Comparison of ENCODE assay signal across 1 cellular context in genomic region chr5:132807163-132807838, GRCh38.
TF ChIP-seq lines count a peak whose summit lies in the region.

No MANE protein-coding gene starts in this region.

TF ChIP-seq in K562, 482 proteins besides CTCF, POLR2A, EP300 and RAD21 (continued from another document):
- no peak for TF ChIP-seq EWSR1 (IDR thresholded peaks at IDR 0.05; ENCODE audit: borderline replicate concordance, low read depth, partially characterized antibody)
- peak in 1 of 2 experiments; percentile 52; a peak in 2 of 4 replicates for TF ChIP-seq RCOR1 (IDR thresholded peaks at IDR 0.05; ENCODE audit: borderline replicate concordance in 1 of 2, low read depth in 2 of 2, low read length in 2 of 2)
